8 cellular contexts compared by ENCODE assay signal in genomic region chr19:1860821-1861598, GRCh38. TPM values are rescaled to one million over a fixed set of nuclear protein-coding genes. Genes with fewer than 3 reads are reported as not detected.
DNase-seq lines count a peak whose midpoint lies in the region; ATAC-seq, FAIRE-seq and TF ChIP-seq lines count a peak whose summit lies in the region.

No MANE protein-coding gene starts in this region.

- no TSS peak for BruUV-seq in IMR-90 (replicated peaks; lab: Mats Ljungman, UMichigan)

- in situ Hi-C loops in IMR-90 (cut with MboI; ENCODE audit: low sequenced_read_pairs): no loop called here

- H4K8ac ChIP-seq in IMR-90 (ENCODE audit: low read depth in 2 of 2, low read length in 2 of 2): no peak overlapping the region

- peak overlapping the region; percentile 84 for H3K9ac ChIP-seq in IMR-90 (ENCODE audit: low read depth, low read length)

- H3K27me3 ChIP-seq in BE2C (no peaks in the 10 kb centered on the region), IMR-90 (ENCODE audit: control insufficient read depth, insufficient read depth, low read length) (no peaks in the 10 kb centered on the region), bronchial epithelial cell (ENCODE audit: control insufficient read depth, insufficient read depth, low read length) (no peaks in the 10 kb centered on the region), muscle layer of duodenum (ENCODE audit: low read depth, low read length) (no peaks in the 10 kb centered on the region)

- H3K14ac ChIP-seq in IMR-90 (replicated peaks; ENCODE audit: low read depth, low read length): peak overlapping the region; percentile 0

- 33% methylated on average over 14 of the region's 28 CpGs; no CpG with 5 or more reads in 1 of the 2 experiments for WGBS in IMR-90 (ENCODE audit: extremely low coverage in 2 of 2, insufficient read length in 1 of 2), 2 experiments

- H2AK5ac ChIP-seq in IMR-90 (ENCODE audit: low read depth, low read length): peak overlapping the region; percentile 27; the same call in 1 of the 2 replicates

- H3K9me1 ChIP-seq in IMR-90 (ENCODE audit: insufficient read depth, low read length): peaks cover 6% of the 10 kb centered on the region; the same call in 1 of the 2 replicates

- no peak overlapping the region for H2BK5ac ChIP-seq in IMR-90 (ENCODE audit: low read depth, low read length, poor library complexity, severe bottlenecking)

- H4K91ac ChIP-seq in IMR-90 (ENCODE audit: insufficient read depth, low read depth, low read length): no peak overlapping the region

- no peak overlapping the region for H2BK15ac ChIP-seq in IMR-90 (ENCODE audit: low read depth, low read length)

- CTCF ChIA-PET in IMR-90 (lab: Yijun Ruan, JAX): no interaction called here

- H3K23ac ChIP-seq in IMR-90 (ENCODE audit: low read depth, low read length): peak overlapping the region; percentile 72

- no peak overlapping the region for H3K18ac ChIP-seq in IMR-90 (ENCODE audit: low read depth, low read length)

- H4K20me1 ChIP-seq in IMR-90 (ENCODE audit: insufficient read depth, low read length): peaks cover 65% of the 10 kb centered on the region

- TF ChIP-seq POLR2A in IMR-90 (IDR thresholded peaks at IDR 0.05; ENCODE audit: low read depth, low read length): no peak

- DNase-seq in BE2C: no peak
- no peak for DNase-seq in IMR-90
- no peak for DNase-seq in bronchial epithelial cell (ENCODE audit: low read depth)
- DNase-seq in NCI-H526 treated with DMSO at 0.1 percent for 48 hours (lab: John Stamatoyannopoulos, UW): no peak
- DNase-seq in NCI-H2196 treated with DMSO at 0.1 percent for 48 hours (lab: John Stamatoyannopoulos, UW; ENCODE audit: unreplicated experiment): no peak
- no peak for DNase-seq in activated CD4-positive, alpha-beta T cell treated with anti-CD3 and anti-CD28 coated beads, Interleukin-2, amount 50 U/mL, for 4 hours

- peak overlapping the region; percentile 83 for H3K4me3 ChIP-seq in BE2C (ENCODE audit: low read depth, low read length)
- H3K4me3 ChIP-seq in IMR-90 (ENCODE audit: insufficient read depth, low read depth, low read length): peak overlapping the region; percentile 98
- H3K4me3 ChIP-seq in bronchial epithelial cell (ENCODE audit: low read depth, low read length): peak overlapping the region; percentile 88
- H3K4me3 ChIP-seq in muscle layer of duodenum (ENCODE audit: low read depth in 1 of 2, low read length in 2 of 2): peak overlapping the region; percentile 63 to 77

- H3K36me3 ChIP-seq in BE2C (peaks cover 4% of the 10 kb centered on the region), IMR-90 (ENCODE audit: control insufficient read depth, insufficient read depth, low read length) (no peaks in the 10 kb centered on the region), bronchial epithelial cell (ENCODE audit: control insufficient read depth, insufficient read depth, low read length) (no peaks in the 10 kb centered on the region), muscle layer of duodenum (ENCODE audit: control insufficient read depth in 1 of 2, insufficient read depth in 2 of 2, low read length in 2 of 2) (no peaks in the 10 kb centered on the region)

- dilution Hi-C loops in IMR-90 (cut with HindIII; ENCODE audit: low sequenced_read_pairs, unreplicated experiment): no loop called here

- H3K27ac ChIP-seq in IMR-90 (ENCODE audit: insufficient read depth, low read length) (peak overlapping the region; percentile 68), muscle layer of duodenum (ENCODE audit: low read length) (peak overlapping the region; percentile 56)

- intact Hi-C loops in IMR-90 (cut with micrococcal nuclease): no loop called here

- H2BK120ac ChIP-seq in IMR-90 (ENCODE audit: low read depth, low read length): no peak overlapping the region

- H3K4me1 ChIP-seq in BE2C: peaks cover 26% of the 10 kb centered on the region
- H3K4me1 ChIP-seq in IMR-90 (ENCODE audit: control insufficient read depth, insufficient read depth, low read length): peaks cover 43% of the 10 kb centered on the region
- peaks cover 11 to 68% of the 10 kb centered on the region in 2 donors for H3K4me1 ChIP-seq in muscle layer of duodenum (ENCODE audit: control insufficient read depth in 1 of 2, insufficient read depth in 2 of 2, low read length in 2 of 2)

- peaks cover 11 to 69% of the 10 kb centered on the region in 2 experiments; a peak in 3 of 4 replicates for H3K79me1 ChIP-seq in IMR-90 (ENCODE audit: low read depth in 1 of 2, low read length in 2 of 2)

- peak overlapping the region; percentile 1 for H2AFZ ChIP-seq in IMR-90 (replicated peaks; ENCODE audit: low read length, poor library complexity)

- peak overlapping the region; percentile 0; the same call in 1 of the 2 replicates for H3K4ac ChIP-seq in IMR-90 (ENCODE audit: low read depth, low read length)

- POLR2A ChIA-PET in IMR-90 (lab: Charles Lee; ENCODE audit: unreplicated experiment): no interaction called here

- H2BK20ac ChIP-seq in IMR-90 (ENCODE audit: low read depth, low read length): no peak overlapping the region

- no peak overlapping the region for H4K5ac ChIP-seq in IMR-90 (ENCODE audit: low read depth, low read length)

- no peak for TF ChIP-seq RAD21 in IMR-90 (IDR thresholded peaks at IDR 0.05; ENCODE audit: low read length)

- no peak overlapping the region; the same call in 1 of the 2 replicates for H3K56ac ChIP-seq in IMR-90 (ENCODE audit: extremely low read depth, insufficient read depth, low read length)

- peak overlapping the region; percentile 77 for H3K4me2 ChIP-seq in IMR-90 (ENCODE audit: low read depth, low read length)

- FAIRE-seq in bronchial epithelial cell (lab: Jason Lieb, UNC): no peak

- H3K9me3 ChIP-seq in BE2C: no peaks in the 10 kb centered on the region; the same call in 1 of the 2 replicates
- no peaks in the 10 kb centered on the region for H3K9me3 ChIP-seq in IMR-90 (ENCODE audit: control insufficient read depth, insufficient read depth, low read length)
- no peaks in the 10 kb centered on the region for H3K9me3 ChIP-seq in muscle layer of duodenum (ENCODE audit: control insufficient read depth in 1 of 2, low read length in 2 of 2)

- TF ChIP-seq CTCF in BE2C (IDR thresholded peaks at IDR 0.05; ENCODE audit: low read depth, low read length): no peak
- TF ChIP-seq CTCF in IMR-90 (conservative IDR thresholded peaks at IDR 0.05; ENCODE audit: low read depth, low read length): no peak
- TF ChIP-seq CTCF in bronchial epithelial cell (IDR thresholded peaks at IDR 0.05; ENCODE audit: insufficient read depth, low read length, severe bottlenecking): no peak

- H2AK9ac ChIP-seq in IMR-90 (replicated peaks; ENCODE audit: low read depth, low read length, poor library complexity): peak overlapping the region; percentile 94

- ATAC-seq in IMR-90 (ENCODE audit: low read depth) (no peak), GM18520 (IDR thresholded peaks at IDR 0.05; ENCODE audit: unreplicated experiment) (no peak)

TF ChIP-seq in IMR-90, 13 proteins besides CTCF, POLR2A, EP300 and RAD21:
- no peak for TF ChIP-seq CHD1 (IDR thresholded peaks at IDR 0.05; ENCODE audit: low read depth, low read length)
- TF ChIP-seq RCOR1 (IDR thresholded peaks at IDR 0.05; ENCODE audit: insufficient replicate concordance, low read length): no peak
- no peak for TF ChIP-seq MXI1 (IDR thresholded peaks at IDR 0.05; ENCODE audit: borderline replicate concordance, low read depth, low read length)
- no peak for TF ChIP-seq MAFK (IDR thresholded peaks at IDR 0.05; ENCODE audit: low read depth, low read length)
TF ChIP-seq in IMR-90: peak in this region for 0.

RNA-seq across cellular contexts. Expression of gene KLF16, which starts 2.4 kb away (rescaled TPM):
- 112 TPM for polyA plus RNA-seq in BE2C (2012; ENCODE audit: insufficient read depth, insufficient read length, low read depth)
- total RNA-seq in IMR-90 (2012; rRNA removed) (0.90 and 1.7 TPM in 2 replicates), bronchial epithelial cell (5.3 and 6.4 TPM in 2 replicates)
- 13.1 and 31.4 TPM in 2 replicates for polyA plus RNA-seq in IMR-90 (2012; rRNA removed)
- 14.5 and 19.8 TPM in 2 replicates for polyA plus RNA-seq in IMR-90 (2012; cell fraction: cytosol; rRNA removed)
- polyA plus RNA-seq in IMR-90 (2012; cell fraction: nucleus; rRNA removed; ENCODE audit: low replicate concordance): 18.0 and 29.0 TPM in 2 replicates

RNA-seq across cellular contexts. Expression of gene REXO1, which starts 12.7 kb away (rescaled TPM):
- 165 TPM for polyA plus RNA-seq in BE2C (2012; ENCODE audit: insufficient read depth, insufficient read length, low read depth)
- total RNA-seq in IMR-90 (2012; rRNA removed): 1.4 and 2.5 TPM in 2 replicates
- 39.2 and 63.7 TPM in 2 replicates for polyA plus RNA-seq in IMR-90 (2012; rRNA removed)
- 13.1 and 26.8 TPM in 2 replicates for polyA plus RNA-seq in IMR-90 (2012; cell fraction: cytosol; rRNA removed)
- polyA plus RNA-seq in IMR-90 (2012; cell fraction: nucleus; rRNA removed; ENCODE audit: low replicate concordance): 185 and 1,091 TPM in 2 replicates
- total RNA-seq in bronchial epithelial cell: 2.4 and 3.8 TPM in 2 replicates

RNA-seq across cellular contexts. Expression of gene ABHD17A, which starts 24.3 kb away (rescaled TPM):
- 324 TPM for polyA plus RNA-seq in BE2C (2012; ENCODE audit: insufficient read depth, insufficient read length, low read depth)
- total RNA-seq in IMR-90 (2012; rRNA removed): 31.9 and 37.8 TPM in 2 replicates
- polyA plus RNA-seq in IMR-90 (2012; rRNA removed): 76.2 and 111 TPM in 2 replicates
- 52.5 and 129 TPM in 2 replicates for polyA plus RNA-seq in IMR-90 (2012; cell fraction: cytosol; rRNA removed)
- polyA plus RNA-seq in IMR-90 (2012; cell fraction: nucleus; rRNA removed; ENCODE audit: low replicate concordance): 86.9 and 244 TPM in 2 replicates
- total RNA-seq in bronchial epithelial cell: 48.4 and 71.0 TPM in 2 replicates

RNA-seq across cellular contexts. Expression of gene ADAT3, which starts 44.2 kb away (rescaled TPM):
- 51.0 TPM for polyA plus RNA-seq in BE2C (2012; ENCODE audit: insufficient read depth, insufficient read length, low read depth)
- total RNA-seq in IMR-90 (2012; rRNA removed) (0.28 and 0.36 TPM in 2 replicates), bronchial epithelial cell (0.79 and 1.9 TPM in 2 replicates)
- 2.8 and 3.6 TPM in 2 replicates for polyA plus RNA-seq in IMR-90 (2012; rRNA removed)
- polyA plus RNA-seq in IMR-90 (2012; cell fraction: cytosol; rRNA removed): 2.5 and 5.0 TPM in 2 replicates
- polyA plus RNA-seq in IMR-90 (2012; cell fraction: nucleus; rRNA removed; ENCODE audit: low replicate concordance): 4.0 and 16.1 TPM in 2 replicates

RNA-seq across cellular contexts. Expression of gene SCAMP4, which starts 44.2 kb away (rescaled TPM):
- 23.2 TPM for polyA plus RNA-seq in BE2C (2012; ENCODE audit: insufficient read depth, insufficient read length, low read depth)
- total RNA-seq in IMR-90 (2012; rRNA removed): 10.8 and 16.1 TPM in 2 replicates
- polyA plus RNA-seq in IMR-90 (2012; rRNA removed): 24.0 and 28.1 TPM in 2 replicates
- 24.9 and 55.9 TPM in 2 replicates for polyA plus RNA-seq in IMR-90 (2012; cell fraction: cytosol; rRNA removed)
- polyA plus RNA-seq in IMR-90 (2012; cell fraction: nucleus; rRNA removed; ENCODE audit: low replicate concordance): 46.2 and 111 TPM in 2 replicates
- total RNA-seq in bronchial epithelial cell: 14.2 and 15.4 TPM in 2 replicates
